8 cellular contexts compared by ENCODE assay signal in the genomic region with DNA sequence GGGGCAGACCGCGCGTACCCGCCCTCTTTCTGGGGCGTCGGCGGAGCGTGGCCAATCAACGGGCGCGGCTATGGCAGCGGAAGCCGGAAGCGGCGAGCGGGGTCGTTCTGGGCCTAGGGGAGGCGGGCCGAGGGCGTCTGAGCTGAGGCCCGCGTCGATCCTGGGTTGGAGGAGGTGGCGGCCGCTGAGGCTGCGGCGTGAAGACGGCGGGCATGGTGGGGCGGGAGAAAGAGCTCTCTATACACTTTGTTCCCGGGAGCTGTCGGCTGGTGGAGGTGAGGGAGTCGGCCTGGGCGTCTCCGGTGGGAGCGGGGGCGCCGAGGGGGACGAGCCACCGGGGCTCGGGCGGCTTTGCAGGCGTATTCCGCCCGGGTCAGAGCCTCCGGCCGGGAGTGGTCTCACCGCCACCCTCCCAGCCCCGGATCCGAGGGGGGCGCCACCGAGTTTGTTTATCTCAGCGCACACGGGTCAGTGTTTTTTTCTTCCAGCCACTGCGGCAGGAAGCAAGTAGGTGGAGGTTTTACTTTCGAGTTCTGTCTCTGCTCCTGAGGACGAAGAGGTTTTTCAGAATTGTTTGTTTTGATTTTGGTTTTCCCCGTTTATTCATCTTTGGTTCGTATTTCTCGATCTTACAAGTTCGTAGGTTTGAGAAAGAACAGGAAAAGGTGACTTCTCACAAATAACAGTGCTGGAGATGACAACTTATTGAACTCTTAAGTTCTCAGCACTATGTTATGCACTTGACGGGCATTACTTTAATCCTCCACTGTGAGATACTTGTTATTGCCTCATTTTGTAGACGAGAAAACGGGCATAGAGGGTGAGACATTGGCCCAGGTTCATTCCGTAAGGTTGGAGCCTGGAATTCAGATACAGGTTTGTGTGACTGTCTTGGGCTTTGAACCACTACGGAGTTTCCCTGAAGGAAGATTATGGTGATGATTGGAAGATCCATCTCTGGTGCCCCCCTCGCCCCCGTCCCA. TPM values are rescaled to one million over a fixed set of nuclear protein-coding genes. Genes with fewer than 3 reads are reported as not detected.
DNase-seq lines count a peak whose midpoint lies in the region; ATAC-seq and TF ChIP-seq lines count a peak whose summit lies in the region.

MAT2B (plus strand) TSS at position 145 of the 983 bp plus-strand sequence; CDS start at position 213, 68 bp downstream.

- no peaks in the 10 kb centered on the region for H3K9me3 ChIP-seq in muscle layer of colon (ENCODE audit: low read length)

- peaks cover 42% of the 10 kb centered on the region for H3K4me1 ChIP-seq in muscle layer of colon (ENCODE audit: insufficient read depth, low read length)

- no peaks in the 10 kb centered on the region for H3K9me3 Mint-ChIP-seq in activated T-cell treated with anti-CD3 and anti-CD28 coated beads, Interleukin-2, amount 50 U/mL, for 24 hours

- H3K4me3 Mint-ChIP-seq in activated T-cell treated with anti-CD3 and anti-CD28 coated beads, Interleukin-2, amount 50 U/mL, for 24 hours: peak within 1 kb of the TSS; percentile 86

- DNase-seq in DMS79 (lab: John Stamatoyannopoulos, UW) (peak; percentile 63), KG1 (lab: John Stamatoyannopoulos, UW) (peak; percentile 72), erythroblast (lab: John Stamatoyannopoulos, UW) (peak; percentile 96 to 97)
- DNase-seq in activated T-cell treated with anti-CD3 and anti-CD28 coated beads, Interleukin-2, amount 50 U/mL, for 24 hours: peak; percentile 95
- DNase-seq in stimulated activated CD8-positive, alpha-beta memory T cell treated with anti-CD3 and anti-CD28 coated beads, Interleukin-7, amount 100 ng/mL, for 24 hours (ENCODE audit: low read depth): peak; percentile 86

- H3K27ac ChIP-seq in muscle layer of colon (ENCODE audit: low read depth, low read length): peak within 1 kb of the TSS; percentile 95

- H3K4me1 Mint-ChIP-seq in activated T-cell treated with anti-CD3 and anti-CD28 coated beads, Interleukin-2, amount 50 U/mL, for 24 hours (ENCODE audit: low read depth): peaks cover 51% of the 10 kb centered on the region

- H3K36me3 ChIP-seq in muscle layer of colon (ENCODE audit: insufficient read depth, low read length): no peaks in the 10 kb centered on the region

- H3K27me3 ChIP-seq in muscle layer of colon (ENCODE audit: control insufficient read depth in 1 of 2, insufficient read depth in 2 of 2, low read length in 2 of 2): no peaks in the 10 kb centered on the region

- H3K27ac Mint-ChIP-seq in activated T-cell treated with anti-CD3 and anti-CD28 coated beads, Interleukin-2, amount 50 U/mL, for 24 hours: peak within 1 kb of the TSS; percentile 97

- H3K36me3 Mint-ChIP-seq in activated T-cell treated with anti-CD3 and anti-CD28 coated beads, Interleukin-2, amount 50 U/mL, for 24 hours (ENCODE audit: low read depth): peaks cover 47% of the 10 kb centered on the region

- TF ChIP-seq POLR2A in erythroblast (IDR thresholded peaks at IDR 0.05; ENCODE audit: low read length): peak; percentile 94

- H3K9ac ChIP-seq in muscle layer of colon (ENCODE audit: low read length): peak within 1 kb of the TSS; percentile 99

- no peaks in the 10 kb centered on the region for H3K27me3 Mint-ChIP-seq in activated T-cell treated with anti-CD3 and anti-CD28 coated beads, Interleukin-2, amount 50 U/mL, for 24 hours

- peak within 1 kb of the TSS; percentile 57 to 97 for H3K4me3 ChIP-seq in muscle layer of colon (ENCODE audit: low read depth in 1 of 2, low read length in 2 of 2)

- peak; percentile 87 for ATAC-seq in GM21723 (IDR thresholded peaks at IDR 0.05; ENCODE audit: unreplicated experiment)

TF ChIP-seq in PFSK-1, 5 proteins besides CTCF, POLR2A, EP300 and RAD21:
- TF ChIP-seq, protein P1, sequence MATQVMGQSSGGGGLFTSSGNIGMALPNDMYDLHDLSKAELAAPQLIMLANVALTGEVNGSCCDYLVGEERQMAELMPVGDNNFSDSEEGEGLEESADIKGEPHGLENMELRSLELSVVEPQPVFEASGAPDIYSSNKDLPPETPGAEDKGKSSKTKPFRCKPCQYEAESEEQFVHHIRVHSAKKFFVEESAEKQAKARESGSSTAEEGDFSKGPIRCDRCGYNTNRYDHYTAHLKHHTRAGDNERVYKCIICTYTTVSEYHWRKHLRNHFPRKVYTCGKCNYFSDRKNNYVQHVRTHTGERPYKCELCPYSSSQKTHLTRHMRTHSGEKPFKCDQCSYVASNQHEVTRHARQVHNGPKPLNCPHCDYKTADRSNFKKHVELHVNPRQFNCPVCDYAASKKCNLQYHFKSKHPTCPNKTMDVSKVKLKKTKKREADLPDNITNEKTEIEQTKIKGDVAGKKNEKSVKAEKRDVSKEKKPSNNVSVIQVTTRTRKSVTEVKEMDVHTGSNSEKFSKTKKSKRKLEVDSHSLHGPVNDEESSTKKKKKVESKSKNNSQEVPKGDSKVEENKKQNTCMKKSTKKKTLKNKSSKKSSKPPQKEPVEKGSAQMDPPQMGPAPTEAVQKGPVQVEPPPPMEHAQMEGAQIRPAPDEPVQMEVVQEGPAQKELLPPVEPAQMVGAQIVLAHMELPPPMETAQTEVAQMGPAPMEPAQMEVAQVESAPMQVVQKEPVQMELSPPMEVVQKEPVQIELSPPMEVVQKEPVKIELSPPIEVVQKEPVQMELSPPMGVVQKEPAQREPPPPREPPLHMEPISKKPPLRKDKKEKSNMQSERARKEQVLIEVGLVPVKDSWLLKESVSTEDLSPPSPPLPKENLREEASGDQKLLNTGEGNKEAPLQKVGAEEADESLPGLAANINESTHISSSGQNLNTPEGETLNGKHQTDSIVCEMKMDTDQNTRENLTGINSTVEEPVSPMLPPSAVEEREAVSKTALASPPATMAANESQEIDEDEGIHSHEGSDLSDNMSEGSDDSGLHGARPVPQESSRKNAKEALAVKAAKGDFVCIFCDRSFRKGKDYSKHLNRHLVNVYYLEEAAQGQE (IDR thresholded peaks at IDR 0.05; ENCODE audit: insufficient read depth in 1 of 2, low read depth in 2 of 2, low read length in 2 of 2): no peak
- peak; percentile 97; the same call in 1 of the 2 replicates for TF ChIP-seq SIN3A (IDR thresholded peaks at IDR 0.05; ENCODE audit: borderline replicate concordance, insufficient read depth, low read length)
- TF ChIP-seq POLR2AphosphoS5 (IDR thresholded peaks at IDR 0.05; ENCODE audit: low read depth, low read length): peak; percentile 92

RNA-seq across cellular contexts. Expression of gene MAT2B, which starts in this region (rescaled TPM):
- polyA plus RNA-seq in PFSK-1 (2012; ENCODE audit: insufficient read length, low read depth): 32.8 TPM

Comparison
In these comparisons a context has a peak if more than half of its experiments do, and no peak if none do; other contexts are left out.
1. Peak in every context shown above with its lines: DNase-seq, ATAC-seq, H3K4me3 ChIP-seq and H3K27ac ChIP-seq.